Comparison of ENCODE assay signal across 9 cellular contexts in genomic region chr19:17812099-17812498, GRCh38. TPM values are rescaled to one million over a fixed set of nuclear protein-coding genes. Genes with fewer than 3 reads are reported as not detected.
"Had no signal": no experiment of that assay in that cellular context is flagged by ENCODE, and none has a peak within 500 bp of the region (broad histone marks: within the 10 kb centered on the region; RNA-seq: fewer than 3 reads in every experiment).

No MANE protein-coding gene starts in this region.

- H3K27ac ChIP-seq: HL-60 had no signal

- H3K9me3 Mint-ChIP-seq: GM23338, H9 had no signal

- H3K4me2 ChIP-seq: GM23338 had no signal

- H3K4me1 Mint-ChIP-seq: GM23338, H9 had no signal

- H3K4me3 ChIP-seq: GM23338 had no signal

- H3K27ac Mint-ChIP-seq: GM23338, HFFc6, IgD-negative memory B cell had no signal

- ATAC-seq: GM23338, HepG2 had no signal

- H2AFZ ChIP-seq: GM23338 had no signal

- DNase-seq: H9, HCEC 1CT, HFFc6, KBM-7 had no signal

- H3K4me3 Mint-ChIP-seq: GM23338, H9, HFFc6, IgD-negative memory B cell had no signal

RNA-seq across cellular contexts. Expression of gene INSL3, which starts 9.2 kb away (rescaled TPM):
- total RNA-seq: GM23338, HepG2, HFFc6, HT1080 had no signal

RNA-seq across cellular contexts. Expression of gene B3GNT3, which starts 17.2 kb away (rescaled TPM):
- total RNA-seq: HFFc6, HT1080 had no signal
- polyA plus RNA-seq: IgD-negative memory B cell had no signal

RNA-seq across cellular contexts. Expression of gene SLC5A5, which starts 59.6 kb away (rescaled TPM):
- total RNA-seq: HepG2, HFFc6, HT1080 had no signal
- polyA plus RNA-seq: HepG2, IgD-negative memory B cell had no signal
